Comparison of ENCODE assay signal across 20 cellular contexts in the genomic region with DNA sequence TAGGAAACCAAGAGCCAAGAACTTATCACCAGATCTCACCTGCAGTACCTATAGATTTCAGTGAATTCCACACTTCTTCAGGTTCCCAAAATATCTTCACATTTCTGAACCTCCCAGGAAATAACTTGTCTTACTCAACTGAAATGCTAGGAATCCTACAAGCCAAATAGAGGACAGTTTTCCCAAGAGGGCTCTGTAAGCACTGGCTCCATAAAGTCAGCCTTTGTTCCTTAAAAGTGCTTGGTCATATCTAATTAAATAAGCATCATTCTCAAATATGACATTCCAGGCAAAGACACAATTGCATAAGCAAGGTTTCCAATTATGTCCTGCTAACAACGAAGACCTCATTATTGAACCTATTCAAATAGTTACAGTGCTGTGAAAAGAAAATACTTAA.
"Had no signal": no experiment of that assay in that cellular context is flagged by ENCODE, and none has a peak within 500 bp of the region (broad histone marks: within the 10 kb centered on the region; RNA-seq: fewer than 3 reads in every experiment).

No MANE protein-coding gene starts in this region.

- H3K4me2 ChIP-seq: SK-N-SH had no signal

- H3K9me3 ChIP-seq: SJSA1, SK-N-SH had no signal

- H3K4me1 ChIP-seq: SJSA1 had no signal

- DNase-seq: KBM-7, MV-4-11, NCI-H1048, NCI-H1105, NCI-H1417, NCI-H1436 treated with DMSO at 0.1 percent for 48 hours, NCI-H1694, NCI-H187 treated with DMSO at 0.1 percent for 48 hours, NCI-H2029 treated with DMSO at 0.1 percent for 48 hours, NCI-H2171 treated with DMSO at 0.1 percent for 48 hours, NCI-H345, NCI-H446 treated with DMSO at 0.1 percent for 48 hours, NCI-H510A treated with DMSO at 0.1 percent for 48 hours, NCI-H526, Right ventricle myocardium superior, RPMI8226, SIG-M5, SK-N-SH, SW 1271 had no signal

- H3K27ac ChIP-seq: SJSA1 had no signal

- H3K4me3 ChIP-seq: SJSA1 had no signal

- H3K27me3 ChIP-seq: SJSA1 had no signal

- H3K9ac ChIP-seq: SK-N-SH had no signal

- H3K36me3 ChIP-seq: SJSA1 had no signal
